Comparison of ENCODE assay signal across 8 cellular contexts in genomic region chr17:59827721-59828477, GRCh38.
DNase-seq lines count a peak whose midpoint lies in the region; ATAC-seq and TF ChIP-seq lines count a peak whose summit lies in the region.

No MANE protein-coding gene starts in this region.

- peaks cover 0 to 1% (median 0%) of the 10 kb centered on the region in 3 donors for H3K36me3 Mint-ChIP-seq in CD8-positive, alpha-beta memory T cell
- peaks cover 1% of the 10 kb centered on the region for H3K36me3 Mint-ChIP-seq in nephron (ENCODE audit: low read depth)

- no peaks in the 10 kb centered on the region for H3K9me3 Mint-ChIP-seq in CD8-positive, alpha-beta memory T cell
- H3K9me3 Mint-ChIP-seq in nephron, result no peaks in the 10 kb centered on the region

- CTCF ChIA-PET in CD8-positive, alpha-beta memory T cell (lab: Charles Lee), result interaction anchor here (0.8 to 2.0 kb wide), 8 partner anchors 11 to 141 kb away, joined by 3 to 18 read pairs (median 3); no protein-coding TSS in a partner anchor

- no peaks in the 10 kb centered on the region for H3K27me3 ChIP-seq in CD8-positive, alpha-beta memory T cell (ENCODE audit: insufficient read depth, low read length, poor library complexity, severe bottlenecking)
- no peaks in the 10 kb centered on the region for H3K27me3 ChIP-seq in ascending aorta

- peak overlapping the region; percentile 84 to 98 (median 90) for H3K27ac Mint-ChIP-seq in CD8-positive, alpha-beta memory T cell
- peak overlapping the region; percentile 74 to 88 (median 86) for H3K27ac Mint-ChIP-seq in nephron

- H3K4me1 Mint-ChIP-seq in CD8-positive, alpha-beta memory T cell, result peaks cover 48 to 72% (median 67%) of the 10 kb centered on the region in 3 donors
- peaks cover 48% of the 10 kb centered on the region for H3K4me1 Mint-ChIP-seq in nephron

- H3K36me3 ChIP-seq in CD8-positive, alpha-beta memory T cell (ENCODE audit: insufficient read depth, low read length), result no peaks in the 10 kb centered on the region
- H3K36me3 ChIP-seq in ascending aorta, result no peaks in the 10 kb centered on the region

- DNase-seq in CD8-positive, alpha-beta memory T cell, result no peak
- DNase-seq in HK-2 (ENCODE audit: unreplicated experiment) (peak; percentile 36), ascending aorta (ENCODE audit: low spot score in 2 of 2) (no peak), mesenteric fat pad (ENCODE audit: low spot score) (no peak), NCI-H526 (lab: John Stamatoyannopoulos, UW) (no peak)

- no peaks in the 10 kb centered on the region for H3K27me3 Mint-ChIP-seq in CD8-positive, alpha-beta memory T cell
- H3K27me3 Mint-ChIP-seq in nephron (ENCODE audit: low read depth), result no peaks in the 10 kb centered on the region

- POLR2A ChIA-PET in CD8-positive, alpha-beta memory T cell (lab: Charles Lee), result interaction anchor here (0.5 to 3.5 kb wide), 2 partner anchors 11 to 16 kb away, joined by 4 to 45 read pairs; no protein-coding TSS in a partner anchor

- H3K4me3 ChIP-seq in CD8-positive, alpha-beta memory T cell (ENCODE audit: low read length), result peak overlapping the region; percentile 50
- no peak overlapping the region for H3K4me3 ChIP-seq in ascending aorta

- peak overlapping the region; percentile 57 to 77 (median 64) for H3K4me3 Mint-ChIP-seq in CD8-positive, alpha-beta memory T cell
- H3K4me3 Mint-ChIP-seq in nephron, result no peak overlapping the region

- ATAC-seq in GM21576 (IDR thresholded peaks at IDR 0.05; ENCODE audit: unreplicated experiment), result no peak
- ATAC-seq in GM18858 (IDR thresholded peaks at IDR 0.05; ENCODE audit: unreplicated experiment), result no peak

- H3K4me1 ChIP-seq in CD8-positive, alpha-beta memory T cell (ENCODE audit: insufficient read depth, low read length), result peaks cover 55% of the 10 kb centered on the region
- H3K4me1 ChIP-seq in ascending aorta, result peaks cover 6 to 47% of the 10 kb centered on the region in 2 donors

- peak overlapping the region; percentile 85 for H3K27ac ChIP-seq in CD8-positive, alpha-beta memory T cell (ENCODE audit: low read depth, low read length)
- H3K27ac ChIP-seq in ascending aorta, result peak overlapping the region; percentile 76 to 91

- no peak for TF ChIP-seq CTCF in ascending aorta (IDR thresholded peaks at IDR 0.05)
- TF ChIP-seq CTCF in nephron (IDR thresholded peaks at IDR 0.05; ENCODE audit: unreplicated experiment in 3 of 3), result no peak

- intact Hi-C loops in ascending aorta (cut with DNase I), result no loop called here

- no peaks in the 10 kb centered on the region for H3K9me3 ChIP-seq in CD8-positive, alpha-beta memory T cell (ENCODE audit: low read length)
- no peaks in the 10 kb centered on the region for H3K9me3 ChIP-seq in ascending aorta

Comparison
In these comparisons a context has a peak if more than half of its experiments do, and no peak if none do; other contexts are left out.
1. H3K4me3 Mint-ChIP-seq: peak in CD8-positive, alpha-beta memory T cell (7 of 7); none in nephron (0 of 3).